In genomic region chr5:160081495-160081894, GRCh38 we compare ENCODE assay signal across 14 cellular contexts. TPM values are rescaled to one million over a fixed set of nuclear protein-coding genes. Genes with fewer than 3 reads are reported as not detected.
DNase-seq lines count a peak whose midpoint lies in the region; ATAC-seq, FAIRE-seq and TF ChIP-seq lines count a peak whose summit lies in the region.
"Had no signal": no experiment of that assay in that cellular context is flagged by ENCODE, and none has a peak within 500 bp of the region (broad histone marks: within the 10 kb centered on the region; RNA-seq: fewer than 3 reads in every experiment).

No MANE protein-coding gene starts in this region.

- no peak overlapping the region for H3K4me3 ChIP-seq in GM23338
- H3K4me3 ChIP-seq in Karpas-422 (ENCODE audit: low read length) = peak overlapping the region; percentile 49; the same call in 1 of the 2 replicates
- no peak overlapping the region for H3K4me3 ChIP-seq in SJSA1
- no peak overlapping the region for H3K4me3 ChIP-seq in endodermal cell (ENCODE audit: low read length)
- H3K4me3 ChIP-seq in CD4-positive, alpha-beta memory T cell (ENCODE audit: low read length in 2 of 2) = no peak overlapping the region
- H3K4me3 ChIP-seq: HAP-1, Peyer's patch had no signal

- H3K4me3 Mint-ChIP-seq in GM23338 = no peak overlapping the region
- no peak overlapping the region for H3K4me3 Mint-ChIP-seq in endodermal cell
- no peak overlapping the region for H3K4me3 Mint-ChIP-seq in type B pancreatic cell
- H3K4me3 Mint-ChIP-seq in CD4-positive, alpha-beta memory T cell = no peak overlapping the region

- peak overlapping the region; percentile 49 for H3K9ac ChIP-seq in Karpas-422 (ENCODE audit: low read length)
- peak overlapping the region; percentile 18 for H3K9ac ChIP-seq in endodermal cell (ENCODE audit: extremely low read depth, low read length, poor library complexity, severe bottlenecking)

- 0 out of 2 replicates have a peak, but pooled peaks cover 4% of the 10 kb centered on the region for H3K79me2 ChIP-seq in GM23338 (replicated peaks; ENCODE audit: insufficient read depth)
- H3K79me2 ChIP-seq in Karpas-422 (ENCODE audit: low read length) = no peaks in the 10 kb centered on the region

- WGBS in endodermal cell (ENCODE audit: insufficient coverage in 1 of 2, insufficient read length in 1 of 2), 2 experiments = 84 to 86% methylated on average over 3 of the region's 3 CpGs

- H4K20me1 ChIP-seq in GM23338 (replicated peaks; ENCODE audit: insufficient read depth) (no peaks in the 10 kb centered on the region), Karpas-422 (ENCODE audit: insufficient read depth, low read depth, low read length) (no peaks in the 10 kb centered on the region)

- FAIRE-seq in GM12892 (lab: Jason Lieb, UNC) = no peak

- H3K27me3 ChIP-seq in GM23338 (ENCODE audit: insufficient read depth) (no peaks in the 10 kb centered on the region), Karpas-422 (ENCODE audit: low read length) (no peaks in the 10 kb centered on the region), SJSA1 (replicated peaks) (no peaks in the 10 kb centered on the region), endodermal cell (ENCODE audit: control insufficient read depth, insufficient read depth, low read length, poor library complexity, severe bottlenecking) (no peaks in the 10 kb centered on the region)
- no peaks in the 10 kb centered on the region for H3K27me3 ChIP-seq in CD4-positive, alpha-beta memory T cell (ENCODE audit: insufficient read depth, low read length)
- H3K27me3 ChIP-seq: Peyer's patch had no signal

- no peak for TF ChIP-seq POLR2A in GM12892 (IDR thresholded peaks at IDR 0.05; ENCODE audit: low read depth, low read length)

- H3K27me3 Mint-ChIP-seq in GM23338 (ENCODE audit: insufficient read depth, low read depth, poor library complexity) (peaks cover 3% of the 10 kb centered on the region), endodermal cell (ENCODE audit: insufficient read depth) (no peaks in the 10 kb centered on the region), type B pancreatic cell (no peaks in the 10 kb centered on the region)
- H3K27me3 Mint-ChIP-seq in CD4-positive, alpha-beta memory T cell = no peaks in the 10 kb centered on the region

- intact Hi-C loops in CD4-positive, alpha-beta memory T cell (cut with micrococcal nuclease) = no loop called here

- ATAC-seq in GM23338 = no peak

- no peak for TF ChIP-seq CTCF in GM23338 (conservative IDR thresholded peaks at IDR 0.05; ENCODE audit: low read depth in 2 of 2)
- TF ChIP-seq CTCF in endodermal cell (conservative IDR thresholded peaks at IDR 0.05) = no peak
- TF ChIP-seq CTCF in type B pancreatic cell (conservative IDR thresholded peaks at IDR 0.05) = no peak

- no peaks in the 10 kb centered on the region for H3K9me2 ChIP-seq in GM23338 (ENCODE audit: insufficient read depth)
- H3K9me2 ChIP-seq in Karpas-422 (replicated peaks; ENCODE audit: insufficient read depth, low read length) = no peaks in the 10 kb centered on the region

- H3K27ac Mint-ChIP-seq in GM23338 (peak overlapping the region; percentile 100), endodermal cell (peak overlapping the region; percentile 93), type B pancreatic cell (no peak overlapping the region)
- no peak overlapping the region for H3K27ac Mint-ChIP-seq in CD4-positive, alpha-beta memory T cell

- no peaks in the 10 kb centered on the region for H3K9me3 Mint-ChIP-seq in GM23338
- H3K9me3 Mint-ChIP-seq in endodermal cell = no peaks in the 10 kb centered on the region
- no peaks in the 10 kb centered on the region for H3K9me3 Mint-ChIP-seq in type B pancreatic cell
- no peaks in the 10 kb centered on the region for H3K9me3 Mint-ChIP-seq in CD4-positive, alpha-beta memory T cell

- no peaks in the 10 kb centered on the region for H3F3A ChIP-seq in GM23338 (replicated peaks; ENCODE audit: low read depth)

- POLR2A ChIA-PET in CD4-positive, alpha-beta memory T cell (lab: Charles Lee; ENCODE audit: partially characterized antibody) = interaction anchor here (0.5 kb wide), 1 partner anchor 20 kb away, joined by 3 read pairs; no protein-coding TSS in a partner anchor

- no peak for DNase-seq in GM23338 (ENCODE audit: low spot score)
- DNase-seq in Karpas-422 = no peak
- no peak for DNase-seq in SJSA1 (ENCODE audit: low read depth in 1 of 2, low spot score in 2 of 2)
- no peak for DNase-seq in endodermal cell
- no peak for DNase-seq in type B pancreatic cell (ENCODE audit: extremely low spot score, unreplicated experiment)
- DNase-seq in GM12892 (ENCODE audit: insufficient read length) = no peak
- DNase-seq in CD4-positive, alpha-beta memory T cell = no peak
- DNase-seq in NCI-H774 (lab: John Stamatoyannopoulos, UW) = no peak
- DNase-seq: DMS153, NCI-H2029, NCI-H446 treated with DMSO at 0.1 percent for 48 hours had no signal

- peak overlapping the region; percentile 83 for H3K27ac ChIP-seq in GM23338 (ENCODE audit: low read depth)
- H3K27ac ChIP-seq in Karpas-422 (ENCODE audit: low read length) = peak overlapping the region; percentile 59; the same call in 1 of the 2 replicates
- H3K27ac ChIP-seq in SJSA1 = peak overlapping the region; percentile 89
- H3K27ac ChIP-seq in endodermal cell (ENCODE audit: low read depth, low read length) = no peak overlapping the region
- H3K27ac ChIP-seq in CD4-positive, alpha-beta memory T cell (ENCODE audit: low read depth, low read length) = no peak overlapping the region
- H3K27ac ChIP-seq: HL-60, Peyer's patch had no signal

- H3K9me3 ChIP-seq in Karpas-422 (ENCODE audit: low read length) = no peaks in the 10 kb centered on the region
- no peaks in the 10 kb centered on the region for H3K9me3 ChIP-seq in SJSA1 (replicated peaks)
- no peaks in the 10 kb centered on the region for H3K9me3 ChIP-seq in endodermal cell (ENCODE audit: control insufficient read depth, low read length)
- H3K9me3 ChIP-seq in CD4-positive, alpha-beta memory T cell (ENCODE audit: control insufficient read depth in 1 of 2, low read length in 2 of 2) = no peaks in the 10 kb centered on the region
- H3K9me3 ChIP-seq: HAP-1, Peyer's patch had no signal

- H3K36me3 Mint-ChIP-seq in GM23338 (ENCODE audit: low read depth) (peaks cover 10% of the 10 kb centered on the region), endodermal cell (ENCODE audit: low read depth) (peaks cover 8% of the 10 kb centered on the region), type B pancreatic cell (peaks cover 6% of the 10 kb centered on the region)
- H3K36me3 Mint-ChIP-seq in CD4-positive, alpha-beta memory T cell = peaks cover 12 to 26% of the 10 kb centered on the region in 2 donors

- H2AFZ ChIP-seq in GM23338 (no peak overlapping the region), Karpas-422 (ENCODE audit: low read length) (peak overlapping the region; percentile 61)

- H3K4me1 ChIP-seq in GM23338 (ENCODE audit: insufficient read depth) (peaks cover 19% of the 10 kb centered on the region), Karpas-422 (ENCODE audit: low read length) (peaks cover 13% of the 10 kb centered on the region), SJSA1 (replicated peaks) (peaks cover 45% of the 10 kb centered on the region), endodermal cell (ENCODE audit: control insufficient read depth, insufficient read depth, low read length) (no peaks in the 10 kb centered on the region)
- no peaks in the 10 kb centered on the region for H3K4me1 ChIP-seq in CD4-positive, alpha-beta memory T cell (ENCODE audit: insufficient read depth, low read length)
- H3K4me1 ChIP-seq: HAP-1, Peyer's patch had no signal

- H3K36me3 ChIP-seq in GM23338 (ENCODE audit: insufficient read depth) (no peaks in the 10 kb centered on the region; the same call in 1 of the 2 replicates), Karpas-422 (ENCODE audit: insufficient read depth, low read length) (0 out of 2 replicates have a peak, but pooled peaks cover 3% of the 10 kb centered on the region), SJSA1 (peaks cover 35% of the 10 kb centered on the region), endodermal cell (ENCODE audit: control insufficient read depth, insufficient read depth, low read length) (peaks cover 25% of the 10 kb centered on the region)
- H3K36me3 ChIP-seq in CD4-positive, alpha-beta memory T cell (ENCODE audit: insufficient read depth, low read length) = no peaks in the 10 kb centered on the region
- H3K36me3 ChIP-seq: Peyer's patch had no signal

- CTCF ChIA-PET in CD4-positive, alpha-beta memory T cell (lab: Charles Lee; ENCODE audit: partially characterized antibody) = interaction anchor here (3.5 kb wide), 1 partner anchor 60 kb away, joined by 13 read pairs; no protein-coding TSS in a partner anchor

- peaks cover 23% of the 10 kb centered on the region for H3K4me1 Mint-ChIP-seq in GM23338
- H3K4me1 Mint-ChIP-seq in endodermal cell = peaks cover 10% of the 10 kb centered on the region
- H3K4me1 Mint-ChIP-seq in type B pancreatic cell (ENCODE audit: unreplicated experiment) = peaks cover 17% of the 10 kb centered on the region
- peaks cover 0 to 3% (median under 1%) of the 10 kb centered on the region in 4 donors for H3K4me1 Mint-ChIP-seq in CD4-positive, alpha-beta memory T cell

- H3K4me2 ChIP-seq in GM23338 = no peak overlapping the region
- H3K4me2 ChIP-seq in Karpas-422 (ENCODE audit: low read depth, low read length, poor library complexity, severe bottlenecking) = peak overlapping the region; percentile 52

TF ChIP-seq in GM23338, 12 proteins besides CTCF, POLR2A, EP300 and RAD21 (continues in another document):
- TF ChIP-seq EZH2phosphoT487 (IDR thresholded peaks at IDR 0.05; ENCODE audit: unreplicated experiment) (no peak), ZNF331 (CRISPR knock-in tag; IDR thresholded peaks at IDR 0.05; ENCODE audit: low read depth) (no peak)

RNA-seq across cellular contexts. Expression of gene PWWP2A, which starts 37.8 kb away (rescaled TPM):
- total RNA-seq in GM23338 (2014; rRNA removed; shearing (Covaris generic)) = 60.5 and 81.6 TPM in 2 replicates
- polyA plus RNA-seq in GM23338 (2016; fragmentation: Nextera tagmentation; extraction: Ambion mirVana) = 48.7 and 51.5 TPM in 2 replicates
- 21.5 and 25.8 TPM in 2 replicates for total RNA-seq in Karpas-422 (2014; rRNA removed; shearing (Covaris generic); ENCODE audit: low replicate concordance)
- 41.4 and 49.8 TPM in 2 replicates for total RNA-seq in SJSA1 (2014; rRNA removed; shearing (Covaris generic))
- total RNA-seq in endodermal cell (10 to 100 TPM; 51.0 to 52.6 TPM), type B pancreatic cell (ENCODE audit: low replicate concordance) (28.8 and 29.2 TPM in 2 replicates)
- 26.9 TPM for polyA plus RNA-seq in endodermal cell (2013, experiment 1 of 2)
- 29.1 TPM for polyA plus RNA-seq in endodermal cell (2013, experiment 2 of 2)
- polyA plus RNA-seq in GM12892 (2012; ENCODE audit: missing spikeins) = 13.1 TPM
- 10 to 100 TPM; 38.7 to 40.6 TPM for total RNA-seq in CD4-positive, alpha-beta memory T cell
- polyA plus RNA-seq in CD4-positive, alpha-beta memory T cell = 10 to 100 TPM; 29.6 to 32.4 TPM

Comparison
In these comparisons a context has a peak if more than half of its experiments do, and no peak if none do; other contexts are left out.
1. H3K27ac ChIP-seq: peak in GM23338 (single experiment), Karpas-422 (single experiment) and SJSA1 (single experiment); none in endodermal cell (single experiment) and CD4-positive, alpha-beta memory T cell (single experiment).
2. H3K27ac Mint-ChIP-seq: peak in GM23338 (single experiment) and endodermal cell (single experiment); none in type B pancreatic cell (single experiment) and CD4-positive, alpha-beta memory T cell (0 of 7).